In the genomic region with DNA sequence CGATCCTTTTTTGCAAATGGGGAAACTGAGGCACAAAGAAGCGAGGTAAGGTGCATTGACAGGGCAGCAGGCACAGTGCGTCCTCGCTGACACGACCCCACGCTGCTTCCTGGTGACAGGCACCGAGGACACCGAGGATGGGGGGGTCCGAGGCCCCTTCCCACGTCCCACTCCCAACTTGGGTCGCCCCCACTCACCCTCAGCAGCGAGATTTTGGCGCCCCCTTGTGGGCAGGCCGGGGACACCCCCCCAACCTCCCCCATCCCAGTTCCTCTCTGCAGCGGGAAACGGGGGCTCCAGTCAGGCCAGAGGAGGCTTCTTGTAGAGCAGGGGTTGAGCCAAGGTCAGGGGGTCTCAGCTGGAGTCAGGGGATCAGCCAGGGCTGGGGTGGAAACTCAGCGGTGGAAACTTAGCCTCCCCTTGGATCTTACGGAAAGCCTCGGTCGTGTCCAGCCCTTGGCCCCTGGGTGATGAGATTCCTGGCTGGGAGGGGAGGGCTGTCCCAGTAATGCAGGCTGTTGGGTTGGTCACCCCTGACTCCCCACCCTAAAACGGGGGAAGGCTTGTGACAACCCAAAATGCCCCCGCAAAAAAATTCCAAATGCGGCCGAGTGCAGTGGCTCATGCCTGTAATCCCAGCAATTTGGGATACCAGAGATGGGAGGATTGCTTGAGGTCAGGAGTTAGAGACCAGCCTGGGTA, we compare ENCODE assay signal across 1 cellular context.
TF ChIP-seq lines count a peak whose summit lies in the region.

No MANE protein-coding gene starts in this region.

TF ChIP-seq in K562, 482 proteins besides CTCF, POLR2A, EP300 and RAD21 (continued from another document):
- TF ChIP-seq, protein P1, sequence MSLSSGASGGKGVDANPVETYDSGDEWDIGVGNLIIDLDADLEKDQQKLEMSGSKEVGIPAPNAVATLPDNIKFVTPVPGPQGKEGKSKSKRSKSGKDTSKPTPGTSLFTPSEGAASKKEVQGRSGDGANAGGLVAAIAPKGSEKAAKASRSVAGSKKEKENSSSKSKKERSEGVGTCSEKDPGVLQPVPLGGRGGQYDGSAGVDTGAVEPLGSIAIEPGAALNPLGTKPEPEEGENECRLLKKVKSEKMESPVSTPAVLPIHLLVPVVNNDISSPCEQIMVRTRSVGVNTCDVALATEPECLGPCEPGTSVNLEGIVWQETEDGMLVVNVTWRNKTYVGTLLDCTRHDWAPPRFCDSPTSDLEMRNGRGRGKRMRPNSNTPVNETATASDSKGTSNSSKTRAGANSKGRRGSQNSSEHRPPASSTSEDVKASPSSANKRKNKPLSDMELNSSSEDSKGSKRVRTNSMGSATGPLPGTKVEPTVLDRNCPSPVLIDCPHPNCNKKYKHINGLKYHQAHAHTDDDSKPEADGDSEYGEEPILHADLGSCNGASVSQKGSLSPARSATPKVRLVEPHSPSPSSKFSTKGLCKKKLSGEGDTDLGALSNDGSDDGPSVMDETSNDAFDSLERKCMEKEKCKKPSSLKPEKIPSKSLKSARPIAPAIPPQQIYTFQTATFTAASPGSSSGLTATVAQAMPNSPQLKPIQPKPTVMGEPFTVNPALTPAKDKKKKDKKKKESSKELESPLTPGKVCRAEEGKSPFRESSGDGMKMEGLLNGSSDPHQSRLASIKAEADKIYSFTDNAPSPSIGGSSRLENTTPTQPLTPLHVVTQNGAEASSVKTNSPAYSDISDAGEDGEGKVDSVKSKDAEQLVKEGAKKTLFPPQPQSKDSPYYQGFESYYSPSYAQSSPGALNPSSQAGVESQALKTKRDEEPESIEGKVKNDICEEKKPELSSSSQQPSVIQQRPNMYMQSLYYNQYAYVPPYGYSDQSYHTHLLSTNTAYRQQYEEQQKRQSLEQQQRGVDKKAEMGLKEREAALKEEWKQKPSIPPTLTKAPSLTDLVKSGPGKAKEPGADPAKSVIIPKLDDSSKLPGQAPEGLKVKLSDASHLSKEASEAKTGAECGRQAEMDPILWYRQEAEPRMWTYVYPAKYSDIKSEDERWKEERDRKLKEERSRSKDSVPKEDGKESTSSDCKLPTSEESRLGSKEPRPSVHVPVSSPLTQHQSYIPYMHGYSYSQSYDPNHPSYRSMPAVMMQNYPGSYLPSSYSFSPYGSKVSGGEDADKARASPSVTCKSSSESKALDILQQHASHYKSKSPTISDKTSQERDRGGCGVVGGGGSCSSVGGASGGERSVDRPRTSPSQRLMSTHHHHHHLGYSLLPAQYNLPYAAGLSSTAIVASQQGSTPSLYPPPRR (CRISPR knock-in tag; IDR thresholded peaks at IDR 0.05; ENCODE audit: borderline replicate concordance), result no peak
- peak; percentile 75 for TF ChIP-seq CHD4 (IDR thresholded peaks at IDR 0.05; ENCODE audit: insufficient read depth, insufficient replicate concordance, low read depth, low read length, poor library complexity, severe bottlenecking)
